33 cellular contexts compared by ENCODE assay signal in genomic region chr2:1665761-1666505, GRCh38.
A peak's percentile ranks its signal among the peaks of the same experiment; 100 is the strongest.
DNase-seq lines count a peak whose midpoint lies in the region; ATAC-seq and TF ChIP-seq lines count a peak whose summit lies in the region.
"Had no signal": no experiment of that assay in that cellular context is flagged by ENCODE, and none has a peak within 500 bp of the region (broad histone marks: within the 10 kb centered on the region; RNA-seq: fewer than 3 reads in every experiment).

No MANE protein-coding gene starts in this region.

- H3K9me3 Mint-ChIP-seq in brain = peaks cover 0 to 3% (median 0%) of the 10 kb centered on the region in 5 experiments
- H3K9me3 Mint-ChIP-seq: activated CD4-positive, alpha-beta memory T cell treated with anti-CD3 and anti-CD28 coated beads for 36 hours; activated naive CD4-positive, alpha-beta T cell treated with anti-CD3 and anti-CD28 coated beads, Interleukin-2, amount 50 U/mL, for 72 hours; CD4-positive, CD25-positive, alpha-beta regulatory T cell; immature natural killer cell; stimulated activated naive B cell treated with anti-CD40 and anti-IgM and Interleukin-4, amounts not matched to agents 10 μg/mL and 1 μg/mL and 100 μg/mL, for 72 hours; T-helper 1 cell treated with Interleukin-12 subunit alpha and Interleukin-12 subunit beta and Interleukin-4 antibody, amounts not matched to agents 30 μg/mL and 1 μg/mL, for 36 hours had no signal

- 91 to 96% methylated on average over 24 to 29 of the region's 29 CpGs for WGBS in testis, 2 donors
- WGBS in spleen, 5 donors = 89 to 95% (median 93%) methylated on average over 29 of the region's 29 CpGs

- ATAC-seq in Right ventricle myocardium superior (ENCODE audit: poor library complexity) (no peak), left ventricle myocardium superior (no peak), mucosa of descending colon (no peak), GM19351 (IDR thresholded peaks at IDR 0.05; ENCODE audit: unreplicated experiment) (no peak)
- ATAC-seq: A549; activated naive CD4-positive, alpha-beta T cell treated with anti-CD3 and anti-CD28 coated beads, Interleukin-2, amount 50 U/mL, for 72 hours; psoas muscle; stimulated activated naive B cell treated with anti-CD40 and anti-IgM and Interleukin-4, amounts not matched to agents 10 μg/mL and 1 μg/mL and 100 μg/mL, for 72 hours had no signal

- H3K27ac Mint-ChIP-seq in brain = peak overlapping the region in 3 of 5 experiments; percentile 42 to 44 (median 43)
- H3K27ac Mint-ChIP-seq: activated CD4-positive, alpha-beta memory T cell treated with anti-CD3 and anti-CD28 coated beads for 36 hours; activated naive CD4-positive, alpha-beta T cell treated with anti-CD3 and anti-CD28 coated beads, Interleukin-2, amount 50 U/mL, for 72 hours; CD4-positive, CD25-positive, alpha-beta regulatory T cell; immature natural killer cell; stimulated activated naive B cell treated with anti-CD40 and anti-IgM and Interleukin-4, amounts not matched to agents 10 μg/mL and 1 μg/mL and 100 μg/mL, for 72 hours; T-helper 1 cell treated with Interleukin-12 subunit alpha and Interleukin-12 subunit beta and Interleukin-4 antibody, amounts not matched to agents 30 μg/mL and 1 μg/mL, for 36 hours had no signal

- intact Hi-C loops in Right ventricle myocardium superior (cut with DNase I) = no loop called here
- intact Hi-C loops in left ventricle myocardium superior (cut with micrococcal nuclease) = no loop called here
- intact Hi-C loops in mucosa of descending colon (cut with DNase I, micrococcal nuclease) = no loop called here
- intact Hi-C loops in testis (cut with DNase I; ENCODE audit: low total_unique reads) = no loop called here
- intact Hi-C loops in spleen (cut with DNase I; ENCODE audit: low total_unique reads) = no loop called here

- H3K4me3 Mint-ChIP-seq in brain = no peak overlapping the region
- H3K4me3 Mint-ChIP-seq: activated CD4-positive, alpha-beta memory T cell treated with anti-CD3 and anti-CD28 coated beads for 36 hours; CD4-positive, CD25-positive, alpha-beta regulatory T cell; immature natural killer cell; stimulated activated naive B cell treated with anti-CD40 and anti-IgM and Interleukin-4, amounts not matched to agents 10 μg/mL and 1 μg/mL and 100 μg/mL, for 72 hours; T-helper 1 cell treated with Interleukin-12 subunit alpha and Interleukin-12 subunit beta and Interleukin-4 antibody, amounts not matched to agents 30 μg/mL and 1 μg/mL, for 36 hours had no signal

- H3K27me3 Mint-ChIP-seq in brain = no peaks in the 10 kb centered on the region
- H3K27me3 Mint-ChIP-seq: CD4-positive, CD25-positive, alpha-beta regulatory T cell; stimulated activated naive B cell treated with anti-CD40 and anti-IgM and Interleukin-4, amounts not matched to agents 10 μg/mL and 1 μg/mL and 100 μg/mL, for 72 hours had no signal

- peaks cover 86% of the 10 kb centered on the region for H3K36me3 Mint-ChIP-seq in brain
- H3K36me3 Mint-ChIP-seq: activated CD4-positive, alpha-beta memory T cell treated with anti-CD3 and anti-CD28 coated beads for 36 hours; activated naive CD4-positive, alpha-beta T cell treated with anti-CD3 and anti-CD28 coated beads, Interleukin-2, amount 50 U/mL, for 72 hours; CD4-positive, CD25-positive, alpha-beta regulatory T cell; immature natural killer cell; stimulated activated naive B cell treated with anti-CD40 and anti-IgM and Interleukin-4, amounts not matched to agents 10 μg/mL and 1 μg/mL and 100 μg/mL, for 72 hours had no signal

- TF ChIP-seq CTCF in brain (conservative IDR thresholded peaks at IDR 0.05) (no peak), mucosa of descending colon (IDR thresholded peaks at IDR 0.05) (no peak), testis (IDR thresholded peaks at IDR 0.05) (no peak), spleen (IDR thresholded peaks at IDR 0.05 in 8 of 11, conservative IDR thresholded peaks at IDR 0.05 in 3 of 11) (no peak)

- H3K4me1 Mint-ChIP-seq in brain = no peaks in the 10 kb centered on the region
- H3K4me1 Mint-ChIP-seq: CD4-positive, CD25-positive, alpha-beta regulatory T cell; immature natural killer cell; stimulated activated naive B cell treated with anti-CD40 and anti-IgM and Interleukin-4, amounts not matched to agents 10 μg/mL and 1 μg/mL and 100 μg/mL, for 72 hours had no signal

- H3K36me3 ChIP-seq in mucosa of descending colon (ENCODE audit: low read depth) = peaks cover 3% of the 10 kb centered on the region
- no peaks in the 10 kb centered on the region for H3K36me3 ChIP-seq in testis (ENCODE audit: low read depth, missing control alignments)
- peaks cover 0 to 52% (median 6%) of the 10 kb centered on the region in 6 donors for H3K36me3 ChIP-seq in spleen
- H3K36me3 ChIP-seq: uterus had no signal

- H3K9me3 ChIP-seq in mucosa of descending colon (no peaks in the 10 kb centered on the region), testis (no peaks in the 10 kb centered on the region), spleen (no peaks in the 10 kb centered on the region)
- H3K9me3 ChIP-seq: A549, psoas muscle, SK-N-SH, thoracic aorta, uterus had no signal

- H3K27ac ChIP-seq in testis = no peak overlapping the region
- no peak overlapping the region for H3K27ac ChIP-seq in spleen
- H3K27ac ChIP-seq: A549, GM23248, psoas muscle, thoracic aorta, uterus had no signal

- H3K27me3 ChIP-seq in testis (no peaks in the 10 kb centered on the region), spleen (replicated peaks in 1 of 7) (no peaks in the 10 kb centered on the region)
- H3K27me3 ChIP-seq: uterus had no signal

- DNase-seq in Right ventricle myocardium superior = peak; percentile 28
- no peak for DNase-seq in left ventricle myocardium superior
- peak in 2 of 3 donors; percentile 0 to 34 for DNase-seq in mucosa of descending colon
- DNase-seq in testis = peak; percentile 5
- no peak for DNase-seq in spleen
- no peak for DNase-seq in SKM-1 (lab: John Stamatoyannopoulos, UW; ENCODE audit: unreplicated experiment)
- DNase-seq: activated CD4-positive, alpha-beta memory T cell treated with anti-CD3 and anti-CD28 coated beads for 36 hours; activated CD4-positive, CD25-positive, alpha-beta regulatory T cell treated with anti-CD3 and anti-CD28 coated beads, Interleukin-2, amount 50 U/mL, for 72 hours; AML-193; anterior cingulate cortex; CD4-positive, CD25-positive, alpha-beta regulatory T cell; DND-41; effector CD4-positive, alpha-beta T cell; GF-D8; GM23248; immature natural killer cell; KBM-7; mesendoderm; NCI-H1092 treated with DMSO at 0.1 percent for 48 hours; NCI-H1930; NCI-H2171 treated with DMSO at 0.1 percent for 48 hours; NCI-H510A treated with DMSO at 0.1 percent for 48 hours; OCI-M1; psoas muscle; SK-N-SH; stimulated activated naive B cell treated with anti-CD40 and anti-IgM and Interleukin-4, amounts not matched to agents 10 μg/mL and 1 μg/mL and 100 μg/mL, for 72 hours; uterus had no signal

- TF ChIP-seq POLR2A in testis (IDR thresholded peaks at IDR 0.05) (no peak), spleen (IDR thresholded peaks at IDR 0.05) (no peak)

- H3K4me3 ChIP-seq in mucosa of descending colon (no peak overlapping the region), testis (no peak overlapping the region), spleen (no peak overlapping the region)
- H3K4me3 ChIP-seq: A549, GM23248, psoas muscle, thoracic aorta, uterus had no signal

- H3K4me1 ChIP-seq in mucosa of descending colon (ENCODE audit: low read depth) (no peaks in the 10 kb centered on the region), testis (no peaks in the 10 kb centered on the region), spleen (no peaks in the 10 kb centered on the region)
- H3K4me1 ChIP-seq: A549, psoas muscle, uterus had no signal

Comparison
In these comparisons a context has a peak if more than half of its experiments do, and no peak if none do; other contexts are left out.
1. DNase-seq: peak in Right ventricle myocardium superior (single experiment), mucosa of descending colon (2 of 3) and testis (single experiment); none in left ventricle myocardium superior (single experiment), spleen (single experiment) and SKM-1 (single experiment).